1 cellular context compared by ENCODE assay signal in the genomic region with DNA sequence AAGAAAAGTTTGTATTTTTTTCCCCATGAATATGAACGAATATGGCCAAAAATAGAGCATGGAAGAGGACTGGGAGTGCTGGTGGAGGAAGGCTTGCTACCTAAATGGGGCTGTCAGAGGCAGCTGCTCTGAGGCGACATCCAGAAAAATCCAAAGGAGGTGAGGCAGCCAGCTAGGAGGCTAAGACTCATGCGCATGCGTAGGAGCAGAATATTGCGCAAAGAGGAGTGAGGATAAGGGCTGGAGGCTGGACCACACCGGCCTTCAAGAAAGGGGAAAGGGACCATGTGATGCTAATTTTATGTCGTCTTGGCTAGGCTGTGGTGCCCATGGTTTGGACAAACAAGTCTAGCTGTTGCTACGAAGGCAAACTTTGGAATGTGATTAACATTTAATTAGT.
TF ChIP-seq lines count a peak whose summit lies in the region.

No MANE protein-coding gene starts in this region.

TF ChIP-seq in SK-N-SH treated with all-trans-retinoic acid at 6 μM for 48 hours, 23 proteins besides CTCF, POLR2A, EP300 and RAD21 (continued from another document):
- TF ChIP-seq PATZ1 (CRISPR knock-in tag; IDR thresholded peaks at IDR 0.05; ENCODE audit: borderline replicate concordance) (no peak), TCF4 (CRISPR knock-in tag; IDR thresholded peaks at IDR 0.05; ENCODE audit: borderline replicate concordance) (no peak), ISL1 (CRISPR knock-in tag; IDR thresholded peaks at IDR 0.05) (no peak)
